In the genomic region with DNA sequence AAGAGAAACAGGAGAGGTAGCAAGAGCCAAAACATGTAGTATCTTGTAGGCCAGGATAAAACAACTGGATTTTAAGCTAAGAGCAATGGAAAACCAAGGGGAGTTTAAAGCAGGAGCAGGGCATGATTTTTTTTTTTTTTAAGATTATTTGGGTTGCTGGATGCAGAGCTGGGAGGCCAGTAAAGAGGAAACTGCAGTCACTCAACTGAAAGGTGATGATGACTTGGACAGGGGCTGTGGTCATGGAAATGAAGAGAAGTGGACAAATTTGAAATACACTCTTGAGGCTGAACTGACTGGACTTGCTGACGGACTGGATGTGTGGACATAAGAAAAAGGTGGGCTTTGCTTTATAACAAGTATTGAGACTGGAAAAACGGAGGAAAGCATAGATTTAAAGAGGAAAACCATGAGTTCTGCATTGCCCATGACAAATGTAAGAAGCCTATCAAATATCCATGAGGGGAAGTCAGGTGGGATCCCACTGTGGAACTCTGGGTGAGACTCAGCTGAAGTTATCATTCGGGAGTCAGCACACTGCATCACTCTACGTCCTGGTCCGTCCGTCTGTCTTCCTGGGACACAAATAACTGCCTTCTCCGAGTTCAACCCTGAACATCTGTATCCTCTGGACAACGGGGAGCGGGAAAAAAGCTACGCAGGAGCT, we compare ENCODE assay signal across 8 cellular contexts. TPM values are rescaled to one million over a fixed set of nuclear protein-coding genes. Genes with fewer than 3 reads are reported as not detected.
DNase-seq lines count a peak whose midpoint lies in the region; TF ChIP-seq lines count a peak whose summit lies in the region.

No MANE protein-coding gene starts in this region.

- TSS peak; percentile 67 for BruUV-seq in OCI-LY7 (replicated peaks; lab: Mats Ljungman, UMichigan)

- H3K9ac ChIP-seq in mucosa of stomach (ENCODE audit: low read length): peak overlapping the region; percentile 88

- H3K4me2 ChIP-seq in OCI-LY7 (ENCODE audit: low read length): peak overlapping the region; percentile 74

- H3K4me1 ChIP-seq in HEK293 (ENCODE audit: control insufficient read depth, insufficient read depth, low read length) (peaks cover 7% of the 10 kb centered on the region; the same call in 1 of the 2 replicates), OCI-LY7 (ENCODE audit: insufficient read depth, low read length, poor library complexity, severe bottlenecking) (peaks cover 47% of the 10 kb centered on the region), ectodermal cell (ENCODE audit: control insufficient read depth, insufficient read depth, low read length) (peaks cover 8% of the 10 kb centered on the region), mucosa of stomach (ENCODE audit: control insufficient read depth, insufficient read depth, low read length) (peaks cover 14% of the 10 kb centered on the region)

- CTCF ChIA-PET in HEK293 (lab: Yijun Ruan, JAX) (interaction anchor here (0.6 to 1.4 kb wide), 3 partner anchors 26 to 519 kb away, joined by 3 to 8 read pairs (median 4); no protein-coding TSS in a partner anchor), OCI-LY7 (lab: Charles Lee; ENCODE audit: unreplicated experiment) (interaction anchor here (1.4 kb wide), 1 partner anchor 10 kb away, joined by 3 read pairs; no protein-coding TSS in a partner anchor)

- H3K36me3 ChIP-seq in GM06990 (ENCODE audit: control insufficient read depth, insufficient read depth, low read length) (peaks cover 2% of the 10 kb centered on the region; the same call in 1 of the 2 replicates), HEK293 (ENCODE audit: control insufficient read depth in 2 of 2, insufficient read depth in 1 of 2, low read length in 2 of 2) (peaks cover 10 to 27% of the 10 kb centered on the region in 2 experiments), OCI-LY7 (ENCODE audit: insufficient read depth, low read length) (peaks cover 25% of the 10 kb centered on the region), ectodermal cell (ENCODE audit: control insufficient read depth, insufficient read depth, low read length) (peaks cover 10% of the 10 kb centered on the region), mucosa of stomach (ENCODE audit: control insufficient read depth, insufficient read depth, low read length) (no peaks in the 10 kb centered on the region)

- H3K27ac ChIP-seq in HEK293 (ENCODE audit: extremely low read depth, low read depth, low read length) (peak overlapping the region; percentile 79), OCI-LY7 (ENCODE audit: low read depth, low read length, poor library complexity, severe bottlenecking) (peak overlapping the region; percentile 33), ectodermal cell (ENCODE audit: insufficient read depth, low read depth, low read length, poor library complexity, severe bottlenecking) (no peak overlapping the region)

- H3K9me2 ChIP-seq in OCI-LY7 (ENCODE audit: insufficient read depth, low read length): no peaks in the 10 kb centered on the region

- TF ChIP-seq CTCF in GM06990 (IDR thresholded peaks at IDR 0.05; ENCODE audit: insufficient read depth, low read length, poor library complexity, severe bottlenecking) (no peak), HEK293 (tag by site-specific recombination; IDR thresholded peaks at IDR 0.05) (no peak), OCI-LY7 (conservative IDR thresholded peaks at IDR 0.05; ENCODE audit: low read length) (no peak)

- H3K79me2 ChIP-seq in OCI-LY7 (ENCODE audit: insufficient read depth, low read depth, low read length): peaks cover 94% of the 10 kb centered on the region

- peaks cover 16% of the 10 kb centered on the region; the same call in 1 of the 2 replicates for H4K20me1 ChIP-seq in OCI-LY7 (ENCODE audit: insufficient read depth, low read length)

- intact Hi-C loops in OCI-LY7 (cut with micrococcal nuclease; ENCODE audit: unreplicated experiment): loop anchor here (1.0 to 5.0 kb wide), 2 partner anchors 53 to 770 kb away; partner anchors contain the start of genes CHCHD4 and NR2C2

- POLR2A ChIA-PET in HEK293 (lab: Yijun Ruan, JAX): interaction anchor here (1.0 to 2.4 kb wide), 11 partner anchors 9 to 474 kb away, joined by 4 to 32 read pairs (median 9); partner anchors contain the start of genes CCDC174, CHCHD4 and TMEM43
- POLR2A ChIA-PET in OCI-LY7 (lab: Charles Lee): interaction anchor here (0.7 to 2.2 kb wide), 7 partner anchors 12 to 923 kb away, joined by 3 to 20 read pairs (median 5); partner anchors contain the start of genes CCDC174, CHCHD4 and TMEM43

- peak overlapping the region; percentile 49; the same call in 1 of the 2 replicates for H2AFZ ChIP-seq in OCI-LY7 (ENCODE audit: low read length)

- DNase-seq in GM06990 (ENCODE audit: extremely low read depth, insufficient read length) (no peak), OCI-LY7 (ENCODE audit: low spot score) (peak; percentile 16), OCI-M2 (lab: John Stamatoyannopoulos, UW; ENCODE audit: unreplicated experiment) (no peak), DMS114 treated with DMSO at 0.1 percent for 48 hours (lab: John Stamatoyannopoulos, UW; ENCODE audit: unreplicated experiment) (no peak), NCI-H345 treated with DMSO at 0.1 percent for 48 hours (lab: John Stamatoyannopoulos, UW; ENCODE audit: unreplicated experiment) (no peak)

- H3K9me3 ChIP-seq in HEK293 (ENCODE audit: control insufficient read depth, insufficient read depth, low read depth, low read length) (no peaks in the 10 kb centered on the region), OCI-LY7 (ENCODE audit: low read length) (no peaks in the 10 kb centered on the region), ectodermal cell (ENCODE audit: control insufficient read depth, low read length) (no peaks in the 10 kb centered on the region), mucosa of stomach (ENCODE audit: control insufficient read depth, low read length) (no peaks in the 10 kb centered on the region)

- H3K27me3 ChIP-seq in GM06990 (replicated peaks; ENCODE audit: control insufficient read depth, insufficient read depth, low read length) (no peaks in the 10 kb centered on the region), ectodermal cell (ENCODE audit: control insufficient read depth, insufficient read depth, low read length, poor library complexity, severe bottlenecking) (no peaks in the 10 kb centered on the region), mucosa of stomach (ENCODE audit: control insufficient read depth, insufficient read depth, low read length) (no peaks in the 10 kb centered on the region)

- H3K4me3 ChIP-seq in GM06990 (replicated peaks; ENCODE audit: low read depth, low read length) (peak overlapping the region; percentile 81), HEK293 (ENCODE audit: low read depth, low read length) (peak overlapping the region; percentile 87), OCI-LY7 (ENCODE audit: low read depth, low read length, poor library complexity, severe bottlenecking) (peak overlapping the region; percentile 91), ectodermal cell (ENCODE audit: insufficient read depth, low read depth, low read length) (peak overlapping the region; percentile 83), mucosa of stomach (ENCODE audit: low read length) (peak overlapping the region; percentile 93)

- WGBS in ectodermal cell, 2 experiments: 11% methylated on average over 10 of the region's 10 CpGs

TF ChIP-seq in HEK293, 187 proteins besides CTCF, POLR2A, EP300 and RAD21:
- TF ChIP-seq ZBTB20 (tag by site-specific recombination; IDR thresholded peaks at IDR 0.05) (0 out of 2 replicates have a peak, but pooled peaks have one; percentile 11), ZNF302 (tag by site-specific recombination; IDR thresholded peaks at IDR 0.05; ENCODE audit: low read depth) (peak; percentile 90; the same call in 1 of the 2 replicates), ZNF311 (tag by site-specific recombination; IDR thresholded peaks at IDR 0.05; ENCODE audit: borderline replicate concordance) (no peak), ZBTB7A (tag by site-specific recombination; IDR thresholded peaks at IDR 0.05; ENCODE audit: low read depth) (0 out of 2 replicates have a peak, but pooled peaks have one; percentile 31), ZNF433 (tag by site-specific recombination; IDR thresholded peaks at IDR 0.05; ENCODE audit: low read depth) (no peak)
TF ChIP-seq in HEK293: peak in this region for 3.

RNA-seq across cellular contexts. Expression of gene XPC, which starts 0.7 kb away (rescaled TPM):
- 22.7 and 30.2 TPM in 2 replicates for total RNA-seq in OCI-LY7 (2014; rRNA removed; shearing (Covaris generic))
- 38.6 and 44.1 TPM in 2 replicates for total RNA-seq in OCI-LY7 (2022)
- 32.1 TPM for polyA plus RNA-seq in ectodermal cell (2013, experiment 1 of 4)
- 35.7 TPM for polyA plus RNA-seq in ectodermal cell (2013, experiment 2 of 4)
- 28.0 TPM for polyA plus RNA-seq in ectodermal cell (2013, experiment 3 of 4)
- 34.8 TPM for polyA plus RNA-seq in ectodermal cell (2013, experiment 4 of 4)

RNA-seq across cellular contexts. Expression of gene LSM3, which starts 0.9 kb away (rescaled TPM):
- 12.4 and 15.6 TPM in 2 replicates for total RNA-seq in OCI-LY7 (2014; rRNA removed; shearing (Covaris generic))
- 21.0 and 21.9 TPM in 2 replicates for total RNA-seq in OCI-LY7 (2022)
- polyA plus RNA-seq in ectodermal cell (2013, experiment 1 of 4): 21.3 TPM
- 22.2 TPM for polyA plus RNA-seq in ectodermal cell (2013, experiment 2 of 4)
- polyA plus RNA-seq in ectodermal cell (2013, experiment 3 of 4): 20.8 TPM
- polyA plus RNA-seq in ectodermal cell (2013, experiment 4 of 4): 22.8 TPM

RNA-seq across cellular contexts. Expression of gene TMEM43, which starts 52.9 kb away (rescaled TPM):
- total RNA-seq in OCI-LY7 (2014; rRNA removed; shearing (Covaris generic)): 22.2 and 23.3 TPM in 2 replicates
- total RNA-seq in OCI-LY7 (2022): 19.6 and 19.7 TPM in 2 replicates
- polyA plus RNA-seq in ectodermal cell (2013, experiment 1 of 4): 29.4 TPM
- polyA plus RNA-seq in ectodermal cell (2013, experiment 2 of 4): 30.3 TPM
- polyA plus RNA-seq in ectodermal cell (2013, experiment 3 of 4): 25.9 TPM
- 28.0 TPM for polyA plus RNA-seq in ectodermal cell (2013, experiment 4 of 4)

RNA-seq across cellular contexts. Expression of gene CHCHD4, which starts 53.0 kb away (rescaled TPM):
- 19.8 and 24.7 TPM in 2 replicates for total RNA-seq in OCI-LY7 (2014; rRNA removed; shearing (Covaris generic))
- 26.9 and 27.1 TPM in 2 replicates for total RNA-seq in OCI-LY7 (2022)
- polyA plus RNA-seq in ectodermal cell (2013, experiment 1 of 4): 9.3 TPM
- polyA plus RNA-seq in ectodermal cell (2013, experiment 2 of 4): 7.6 TPM
- 8.3 TPM for polyA plus RNA-seq in ectodermal cell (2013, experiment 3 of 4)
- 8.8 TPM for polyA plus RNA-seq in ectodermal cell (2013, experiment 4 of 4)
